ENCODE assay signal across 2 cellular contexts in the genomic region with DNA sequence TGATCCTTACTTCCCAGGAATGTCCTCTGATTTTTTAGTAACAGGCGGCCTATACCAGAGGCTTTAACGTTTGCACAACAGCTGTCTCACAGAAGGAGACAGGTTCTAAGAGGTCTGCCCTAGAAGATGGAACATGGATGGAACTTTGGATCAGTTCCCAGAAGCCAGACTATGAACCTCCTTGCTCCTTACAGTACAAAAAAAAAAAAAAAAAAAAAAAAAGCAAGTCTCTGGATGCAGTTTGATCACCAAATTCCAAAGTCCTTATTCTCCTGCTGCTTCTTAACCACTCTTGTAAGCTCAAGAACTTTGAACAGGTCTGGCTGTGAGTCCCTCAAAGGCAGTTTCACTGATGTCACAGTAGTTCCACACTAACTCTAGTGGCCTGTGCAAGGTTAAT.
TF ChIP-seq lines count a peak whose summit lies in the region.

No MANE protein-coding gene starts in this region.

TF ChIP-seq in SK-N-SH treated with all-trans-retinoic acid at 6 μM for 48 hours, 23 proteins besides CTCF, POLR2A, EP300 and RAD21:
- TF ChIP-seq ESRRG (CRISPR knock-in tag; IDR thresholded peaks at IDR 0.05) (no peak), ZNF70 (CRISPR knock-in tag; IDR thresholded peaks at IDR 0.05) (no peak), ZFP3 (CRISPR knock-in tag; IDR thresholded peaks at IDR 0.05) (no peak), PPARA (CRISPR knock-in tag; IDR thresholded peaks at IDR 0.05; ENCODE audit: borderline replicate concordance) (no peak), ZFP30 (CRISPR knock-in tag; IDR thresholded peaks at IDR 0.05) (no peak), GLIS3 (CRISPR knock-in tag; IDR thresholded peaks at IDR 0.05) (no peak), ARNTL (CRISPR knock-in tag; IDR thresholded peaks at IDR 0.05; ENCODE audit: borderline replicate concordance, low read depth) (no peak), TOX (CRISPR knock-in tag; IDR thresholded peaks at IDR 0.05; ENCODE audit: borderline replicate concordance) (no peak), OSR1 (CRISPR knock-in tag; IDR thresholded peaks at IDR 0.05) (no peak), BACH2 (CRISPR knock-in tag; IDR thresholded peaks at IDR 0.05; ENCODE audit: borderline replicate concordance) (no peak), TCF4 (CRISPR knock-in tag; IDR thresholded peaks at IDR 0.05; ENCODE audit: borderline replicate concordance) (no peak), ZC3H10 (CRISPR knock-in tag; IDR thresholded peaks at IDR 0.05) (no peak)
- TF ChIP-seq, protein P1, sequence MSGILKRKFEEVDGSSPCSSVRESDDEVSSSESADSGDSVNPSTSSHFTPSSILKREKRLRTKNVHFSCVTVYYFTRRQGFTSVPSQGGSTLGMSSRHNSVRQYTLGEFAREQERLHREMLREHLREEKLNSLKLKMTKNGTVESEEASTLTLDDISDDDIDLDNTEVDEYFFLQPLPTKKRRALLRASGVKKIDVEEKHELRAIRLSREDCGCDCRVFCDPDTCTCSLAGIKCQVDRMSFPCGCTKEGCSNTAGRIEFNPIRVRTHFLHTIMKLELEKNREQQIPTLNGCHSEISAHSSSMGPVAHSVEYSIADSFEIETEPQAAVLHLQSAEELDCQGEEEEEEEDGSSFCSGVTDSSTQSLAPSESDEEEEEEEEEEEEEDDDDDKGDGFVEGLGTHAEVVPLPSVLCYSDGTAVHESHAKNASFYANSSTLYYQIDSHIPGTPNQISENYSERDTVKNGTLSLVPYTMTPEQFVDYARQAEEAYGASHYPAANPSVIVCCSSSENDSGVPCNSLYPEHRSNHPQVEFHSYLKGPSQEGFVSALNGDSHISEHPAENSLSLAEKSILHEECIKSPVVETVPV (CRISPR knock-in tag; IDR thresholded peaks at IDR 0.05): no peak
- TF ChIP-seq, protein P2, sequence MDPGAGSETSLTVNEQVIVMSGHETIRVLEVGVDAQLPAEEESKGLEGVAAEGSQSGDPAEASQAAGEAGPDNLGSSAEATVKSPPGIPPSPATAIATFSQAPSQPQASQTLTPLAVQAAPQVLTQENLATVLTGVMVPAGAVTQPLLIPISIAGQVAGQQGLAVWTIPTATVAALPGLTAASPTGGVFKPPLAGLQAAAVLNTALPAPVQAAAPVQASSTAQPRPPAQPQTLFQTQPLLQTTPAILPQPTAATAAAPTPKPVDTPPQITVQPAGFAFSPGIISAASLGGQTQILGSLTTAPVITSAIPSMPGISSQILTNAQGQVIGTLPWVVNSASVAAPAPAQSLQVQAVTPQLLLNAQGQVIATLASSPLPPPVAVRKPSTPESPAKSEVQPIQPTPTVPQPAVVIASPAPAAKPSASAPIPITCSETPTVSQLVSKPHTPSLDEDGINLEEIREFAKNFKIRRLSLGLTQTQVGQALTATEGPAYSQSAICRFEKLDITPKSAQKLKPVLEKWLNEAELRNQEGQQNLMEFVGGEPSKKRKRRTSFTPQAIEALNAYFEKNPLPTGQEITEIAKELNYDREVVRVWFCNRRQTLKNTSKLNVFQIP (CRISPR knock-in tag; IDR thresholded peaks at IDR 0.05; ENCODE audit: borderline replicate concordance, low read depth): no peak
- TF ChIP-seq, protein P3, sequence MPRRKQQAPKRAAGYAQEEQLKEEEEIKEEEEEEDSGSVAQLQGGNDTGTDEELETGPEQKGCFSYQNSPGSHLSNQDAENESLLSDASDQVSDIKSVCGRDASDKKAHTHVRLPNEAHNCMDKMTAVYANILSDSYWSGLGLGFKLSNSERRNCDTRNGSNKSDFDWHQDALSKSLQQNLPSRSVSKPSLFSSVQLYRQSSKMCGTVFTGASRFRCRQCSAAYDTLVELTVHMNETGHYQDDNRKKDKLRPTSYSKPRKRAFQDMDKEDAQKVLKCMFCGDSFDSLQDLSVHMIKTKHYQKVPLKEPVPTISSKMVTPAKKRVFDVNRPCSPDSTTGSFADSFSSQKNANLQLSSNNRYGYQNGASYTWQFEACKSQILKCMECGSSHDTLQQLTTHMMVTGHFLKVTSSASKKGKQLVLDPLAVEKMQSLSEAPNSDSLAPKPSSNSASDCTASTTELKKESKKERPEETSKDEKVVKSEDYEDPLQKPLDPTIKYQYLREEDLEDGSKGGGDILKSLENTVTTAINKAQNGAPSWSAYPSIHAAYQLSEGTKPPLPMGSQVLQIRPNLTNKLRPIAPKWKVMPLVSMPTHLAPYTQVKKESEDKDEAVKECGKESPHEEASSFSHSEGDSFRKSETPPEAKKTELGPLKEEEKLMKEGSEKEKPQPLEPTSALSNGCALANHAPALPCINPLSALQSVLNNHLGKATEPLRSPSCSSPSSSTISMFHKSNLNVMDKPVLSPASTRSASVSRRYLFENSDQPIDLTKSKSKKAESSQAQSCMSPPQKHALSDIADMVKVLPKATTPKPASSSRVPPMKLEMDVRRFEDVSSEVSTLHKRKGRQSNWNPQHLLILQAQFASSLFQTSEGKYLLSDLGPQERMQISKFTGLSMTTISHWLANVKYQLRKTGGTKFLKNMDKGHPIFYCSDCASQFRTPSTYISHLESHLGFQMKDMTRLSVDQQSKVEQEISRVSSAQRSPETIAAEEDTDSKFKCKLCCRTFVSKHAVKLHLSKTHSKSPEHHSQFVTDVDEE (CRISPR knock-in tag; IDR thresholded peaks at IDR 0.05): no peak

TF ChIP-seq in HepG2, 621 proteins besides CTCF, POLR2A, EP300 and RAD21:
- no peak for TF ChIP-seq RFXANK (CRISPR knock-in tag; IDR thresholded peaks at IDR 0.05)
- TF ChIP-seq NR2C2 (CRISPR knock-in tag; IDR thresholded peaks at IDR 0.05; ENCODE audit: borderline replicate concordance): no peak
- no peak for TF ChIP-seq FOXM1 (CRISPR knock-in tag; IDR thresholded peaks at IDR 0.05)
- no peak for TF ChIP-seq SALL2 (CRISPR knock-in tag; IDR thresholded peaks at IDR 0.05)
- no peak for TF ChIP-seq ZFAT (CRISPR knock-in tag; conservative IDR thresholded peaks at IDR 0.05)
- TF ChIP-seq, protein P4, sequence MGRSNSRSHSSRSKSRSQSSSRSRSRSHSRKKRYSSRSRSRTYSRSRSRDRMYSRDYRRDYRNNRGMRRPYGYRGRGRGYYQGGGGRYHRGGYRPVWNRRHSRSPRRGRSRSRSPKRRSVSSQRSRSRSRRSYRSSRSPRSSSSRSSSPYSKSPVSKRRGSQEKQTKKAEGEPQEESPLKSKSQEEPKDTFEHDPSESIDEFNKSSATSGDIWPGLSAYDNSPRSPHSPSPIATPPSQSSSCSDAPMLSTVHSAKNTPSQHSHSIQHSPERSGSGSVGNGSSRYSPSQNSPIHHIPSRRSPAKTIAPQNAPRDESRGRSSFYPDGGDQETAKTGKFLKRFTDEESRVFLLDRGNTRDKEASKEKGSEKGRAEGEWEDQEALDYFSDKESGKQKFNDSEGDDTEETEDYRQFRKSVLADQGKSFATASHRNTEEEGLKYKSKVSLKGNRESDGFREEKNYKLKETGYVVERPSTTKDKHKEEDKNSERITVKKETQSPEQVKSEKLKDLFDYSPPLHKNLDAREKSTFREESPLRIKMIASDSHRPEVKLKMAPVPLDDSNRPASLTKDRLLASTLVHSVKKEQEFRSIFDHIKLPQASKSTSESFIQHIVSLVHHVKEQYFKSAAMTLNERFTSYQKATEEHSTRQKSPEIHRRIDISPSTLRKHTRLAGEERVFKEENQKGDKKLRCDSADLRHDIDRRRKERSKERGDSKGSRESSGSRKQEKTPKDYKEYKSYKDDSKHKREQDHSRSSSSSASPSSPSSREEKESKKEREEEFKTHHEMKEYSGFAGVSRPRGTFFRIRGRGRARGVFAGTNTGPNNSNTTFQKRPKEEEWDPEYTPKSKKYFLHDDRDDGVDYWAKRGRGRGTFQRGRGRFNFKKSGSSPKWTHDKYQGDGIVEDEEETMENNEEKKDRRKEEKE (IDR thresholded peaks at IDR 0.05): no peak
- TF ChIP-seq MIXL1 (CRISPR knock-in tag; IDR thresholded peaks at IDR 0.05): no peak
- no peak for TF ChIP-seq RORA (CRISPR knock-in tag; IDR thresholded peaks at IDR 0.05)
- TF ChIP-seq ZNF430 (CRISPR knock-in tag; IDR thresholded peaks at IDR 0.05): no peak
TF ChIP-seq in HepG2: peak in this region for 0.
